In genomic region chrX:9456250-9457074, GRCh38 we compare ENCODE assay signal across 11 cellular contexts. TPM values are rescaled to one million over a fixed set of nuclear protein-coding genes. Genes with fewer than 3 reads are reported as not detected.
DNase-seq lines count a peak whose midpoint lies in the region; ATAC-seq lines count a peak whose summit lies in the region.
"Had no signal": no experiment of that assay in that cellular context is flagged by ENCODE, and none has a peak within 500 bp of the region (broad histone marks: within the 10 kb centered on the region; RNA-seq: fewer than 3 reads in every experiment).

No MANE protein-coding gene starts in this region.

- intact Hi-C loops in activated CD4-positive, alpha-beta T cell treated with anti-CD3 and anti-CD28 coated beads for 36 hours (cut with DNase I, micrococcal nuclease), result loop anchor here (1.0 kb wide), 5 partner anchors 105 to 290 kb away; no protein-coding TSS in a partner anchor

- peak overlapping the region; percentile 80 for H3K27ac Mint-ChIP-seq in activated CD4-positive, alpha-beta T cell treated with anti-CD3 and anti-CD28 coated beads for 36 hours
- H3K27ac Mint-ChIP-seq in T-helper 2 cell treated with Interferon-gamma antibody and Interleukin-4, amounts not matched to agents 5 μg/mL and 100 μg/mL, for 36 hours, result peak overlapping the region; percentile 98

- H3K27ac ChIP-seq in Karpas-422 (ENCODE audit: low read length), result no peak overlapping the region

- peaks cover 5% of the 10 kb centered on the region for H3K4me1 ChIP-seq in Karpas-422 (ENCODE audit: low read length)

- peak; percentile 49 for DNase-seq in activated CD4-positive, alpha-beta T cell treated with anti-CD3 and anti-CD28 coated beads for 36 hours
- DNase-seq in activated CD4-positive, alpha-beta T cell treated with anti-CD3 and anti-CD28 coated beads, Interleukin-2, amount 50 U/mL, for 4 hours, result no peak
- DNase-seq in T-helper 2 cell treated with Interferon-gamma antibody and Interleukin-4, amounts not matched to agents 5 μg/mL and 100 μg/mL, for 36 hours (ENCODE audit: low spot score), result peak; percentile 53
- DNase-seq in central memory CD4-positive, alpha-beta T cell, result peak; percentile 81
- DNase-seq in stimulated activated naive CD8-positive, alpha-beta T cell treated with anti-CD3 and anti-CD28 coated beads, Interleukin-15, Interleukin-2, amounts not matched to agents 100 U/mL and 50 U/mL, for 24 hours, result peak; percentile 37
- no peak for DNase-seq in Karpas-422
- DNase-seq: occipital lobe, SHP77, trophoblast cell had no signal

- peak; percentile 89 for ATAC-seq in activated CD4-positive, alpha-beta T cell treated with anti-CD3 and anti-CD28 coated beads for 36 hours
- peak; percentile 93 for ATAC-seq in stimulated activated naive CD8-positive, alpha-beta T cell treated with anti-CD3 and anti-CD28 coated beads, Interleukin-15, Interleukin-2, amounts not matched to agents 100 U/mL and 50 U/mL, for 24 hours
- ATAC-seq in GM19452 (IDR thresholded peaks at IDR 0.05; ENCODE audit: unreplicated experiment) (no peak), HG03521 (IDR thresholded peaks at IDR 0.05; ENCODE audit: unreplicated experiment) (no peak)

- no peaks in the 10 kb centered on the region for H3K36me3 ChIP-seq in Karpas-422 (ENCODE audit: insufficient read depth, low read length)

- no peaks in the 10 kb centered on the region for H3K27me3 Mint-ChIP-seq in activated CD4-positive, alpha-beta T cell treated with anti-CD3 and anti-CD28 coated beads for 36 hours
- H3K27me3 Mint-ChIP-seq in T-helper 2 cell treated with Interferon-gamma antibody and Interleukin-4, amounts not matched to agents 5 μg/mL and 100 μg/mL, for 36 hours (ENCODE audit: low read depth), result no peaks in the 10 kb centered on the region

- no peaks in the 10 kb centered on the region for H4K20me1 ChIP-seq in Karpas-422 (ENCODE audit: insufficient read depth, low read depth, low read length)

- no peak overlapping the region for H3K4me3 ChIP-seq in Karpas-422 (ENCODE audit: low read length)

- H3K9me3 ChIP-seq in Karpas-422 (ENCODE audit: low read length), result no peaks in the 10 kb centered on the region

- no peaks in the 10 kb centered on the region for H3K36me3 Mint-ChIP-seq in activated CD4-positive, alpha-beta T cell treated with anti-CD3 and anti-CD28 coated beads for 36 hours (ENCODE audit: low read depth)
- no peaks in the 10 kb centered on the region for H3K36me3 Mint-ChIP-seq in T-helper 2 cell treated with Interferon-gamma antibody and Interleukin-4, amounts not matched to agents 5 μg/mL and 100 μg/mL, for 36 hours (ENCODE audit: low read depth)

- H2AFZ ChIP-seq in Karpas-422 (ENCODE audit: low read length), result no peak overlapping the region

- no peak overlapping the region for H3K9ac ChIP-seq in Karpas-422 (ENCODE audit: low read length)

- POLR2A ChIA-PET in activated CD4-positive, alpha-beta T cell treated with anti-CD3 and anti-CD28 coated beads for 36 hours (lab: Charles Lee), result no interaction called here

- H3K27me3 ChIP-seq in Karpas-422 (ENCODE audit: low read length), result no peaks in the 10 kb centered on the region

- no peaks in the 10 kb centered on the region for H3K79me2 ChIP-seq in Karpas-422 (ENCODE audit: low read length)

- peak overlapping the region; percentile 39 for H3K4me3 Mint-ChIP-seq in activated CD4-positive, alpha-beta T cell treated with anti-CD3 and anti-CD28 coated beads for 36 hours
- peak overlapping the region; percentile 62 for H3K4me3 Mint-ChIP-seq in T-helper 2 cell treated with Interferon-gamma antibody and Interleukin-4, amounts not matched to agents 5 μg/mL and 100 μg/mL, for 36 hours

- CTCF ChIA-PET in activated CD4-positive, alpha-beta T cell treated with anti-CD3 and anti-CD28 coated beads for 36 hours (lab: Charles Lee), result interaction anchor here (0.6 kb wide), 1 partner anchor 669 kb away, joined by 3 read pairs; no protein-coding TSS in a partner anchor

- no peaks in the 10 kb centered on the region for H3K9me3 Mint-ChIP-seq in activated CD4-positive, alpha-beta T cell treated with anti-CD3 and anti-CD28 coated beads for 36 hours (ENCODE audit: low read depth)
- H3K9me3 Mint-ChIP-seq in T-helper 2 cell treated with Interferon-gamma antibody and Interleukin-4, amounts not matched to agents 5 μg/mL and 100 μg/mL, for 36 hours, result no peaks in the 10 kb centered on the region

- peaks cover 37% of the 10 kb centered on the region for H3K4me1 Mint-ChIP-seq in activated CD4-positive, alpha-beta T cell treated with anti-CD3 and anti-CD28 coated beads for 36 hours
- H3K4me1 Mint-ChIP-seq in T-helper 2 cell treated with Interferon-gamma antibody and Interleukin-4, amounts not matched to agents 5 μg/mL and 100 μg/mL, for 36 hours (ENCODE audit: low read depth), result peaks cover 21% of the 10 kb centered on the region

- no peak overlapping the region for H3K4me2 ChIP-seq in Karpas-422 (ENCODE audit: low read depth, low read length, poor library complexity, severe bottlenecking)

- H3K9me2 ChIP-seq in Karpas-422 (replicated peaks; ENCODE audit: insufficient read depth, low read length), result no peaks in the 10 kb centered on the region

RNA-seq across cellular contexts. Expression of gene TBL1X, which starts 8.4 kb away (rescaled TPM):
- total RNA-seq in activated CD4-positive, alpha-beta T cell treated with anti-CD3 and anti-CD28 coated beads for 36 hours, result 10 to 100 TPM; 21.2 to 24.2 TPM
- 9.4 and 11.5 TPM in 2 replicates for total RNA-seq in Karpas-422 (2014; rRNA removed; shearing (Covaris generic); ENCODE audit: low replicate concordance)

Comparison
In these comparisons a context has a peak if more than half of its experiments do, and no peak if none do; other contexts are left out.
1. DNase-seq: peak in activated CD4-positive, alpha-beta T cell treated with anti-CD3 and anti-CD28 coated beads for 36 hours (single experiment), T-helper 2 cell treated with Interferon-gamma antibody and Interleukin-4, amounts not matched to agents 5 μg/mL and 100 μg/mL, for 36 hours (single experiment), central memory CD4-positive, alpha-beta T cell (single experiment) and stimulated activated naive CD8-positive, alpha-beta T cell treated with anti-CD3 and anti-CD28 coated beads, Interleukin-15, Interleukin-2, amounts not matched to agents 100 U/mL and 50 U/mL, for 24 hours (single experiment); none in activated CD4-positive, alpha-beta T cell treated with anti-CD3 and anti-CD28 coated beads, Interleukin-2, amount 50 U/mL, for 4 hours (0 of 2) and Karpas-422 (single experiment).
2. ATAC-seq: peak in activated CD4-positive, alpha-beta T cell treated with anti-CD3 and anti-CD28 coated beads for 36 hours (single experiment) and stimulated activated naive CD8-positive, alpha-beta T cell treated with anti-CD3 and anti-CD28 coated beads, Interleukin-15, Interleukin-2, amounts not matched to agents 100 U/mL and 50 U/mL, for 24 hours (single experiment); none in GM19452 (single experiment) and HG03521 (single experiment).